28 cellular contexts compared by ENCODE assay signal in the genomic region with DNA sequence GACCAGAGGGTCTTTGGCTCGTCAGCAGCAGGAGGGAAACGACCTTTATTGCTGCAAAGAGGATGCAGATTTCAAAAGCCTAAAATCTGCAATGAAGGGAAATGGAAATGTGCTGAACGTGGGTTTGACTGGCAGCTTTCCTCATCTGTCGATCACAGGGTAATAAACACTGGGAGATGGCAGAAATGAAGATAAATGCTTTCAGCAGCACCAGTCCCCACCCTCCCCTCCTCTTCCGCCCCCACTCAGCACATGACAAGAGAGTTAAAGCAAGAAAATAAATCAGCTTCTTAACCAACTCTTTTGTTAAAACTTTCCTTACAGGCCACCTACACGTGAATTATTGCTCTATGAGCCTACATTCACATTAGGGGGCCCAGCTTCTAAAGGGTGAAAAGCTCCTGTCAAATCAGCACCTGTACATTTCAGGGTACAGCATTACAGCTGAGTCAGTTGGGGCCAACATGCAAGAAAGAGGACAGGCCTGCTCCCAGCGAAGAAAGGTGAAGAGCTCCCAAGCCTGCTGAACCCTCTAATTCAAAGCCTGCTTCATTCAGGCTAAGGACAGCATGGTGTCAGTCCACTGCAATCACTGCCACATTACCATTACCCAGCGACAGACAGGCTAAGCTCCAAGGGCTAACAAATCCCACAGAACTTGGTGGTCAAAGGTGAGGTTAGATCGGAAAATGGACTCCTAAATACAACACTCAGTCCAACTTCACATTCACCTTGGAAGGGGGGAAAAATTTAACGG.
DNase-seq lines count a peak whose midpoint lies in the region; ATAC-seq and TF ChIP-seq lines count a peak whose summit lies in the region.
"Had no signal": no experiment of that assay in that cellular context is flagged by ENCODE, and none has a peak within 500 bp of the region (broad histone marks: within the 10 kb centered on the region; RNA-seq: fewer than 3 reads in every experiment).

No MANE protein-coding gene starts in this region.

- in situ Hi-C loops in G401 (cut with HindIII; ENCODE audit: low sequenced_read_pairs): no loop called here

- H3F3A ChIP-seq in neural progenitor cell (ENCODE audit: low read depth): peaks cover 33% of the 10 kb centered on the region

- TF ChIP-seq CTCF in neural progenitor cell (IDR thresholded peaks at IDR 0.05) (no peak), esophagus squamous epithelium (IDR thresholded peaks at IDR 0.05) (no peak)

- no peaks in the 10 kb centered on the region for H3K36me3 Mint-ChIP-seq in neural progenitor cell

- intact Hi-C loops in esophagus squamous epithelium (cut with DNase I): no loop called here

- H3K27me3 Mint-ChIP-seq in neural progenitor cell (ENCODE audit: insufficient read depth, low read depth): peaks cover 2% of the 10 kb centered on the region
- H3K27me3 Mint-ChIP-seq: activated naive CD4-positive, alpha-beta T cell treated with anti-CD3 and anti-CD28 coated beads, Interleukin-2, amount 50 U/mL, for 24 hours; CD4-positive, CD25-positive, alpha-beta regulatory T cell; stimulated activated memory B cell treated with anti-CD40 and anti-IgM and Interleukin-4, amounts not matched to agents 10 μg/mL and 1 μg/mL and 100 μg/mL, for 72 hours had no signal

- no peak for ATAC-seq in GM19035 (IDR thresholded peaks at IDR 0.05; ENCODE audit: unreplicated experiment)
- ATAC-seq: stimulated activated memory B cell treated with anti-CD40 and anti-IgM and Interleukin-4, amounts not matched to agents 10 μg/mL and 1 μg/mL and 100 μg/mL, for 72 hours had no signal

- H3K4me3 Mint-ChIP-seq in neural progenitor cell: peak overlapping the region; percentile 28
- H3K4me3 Mint-ChIP-seq: activated naive CD4-positive, alpha-beta T cell treated with anti-CD3 and anti-CD28 coated beads, Interleukin-2, amount 50 U/mL, for 24 hours; CD4-positive, CD25-positive, alpha-beta regulatory T cell; stimulated activated memory B cell treated with anti-CD40 and anti-IgM and Interleukin-4, amounts not matched to agents 10 μg/mL and 1 μg/mL and 100 μg/mL, for 72 hours had no signal

- H3K27ac Mint-ChIP-seq in neural progenitor cell: peak overlapping the region; percentile 62
- H3K27ac Mint-ChIP-seq: activated naive CD4-positive, alpha-beta T cell treated with anti-CD3 and anti-CD28 coated beads, Interleukin-2, amount 50 U/mL, for 24 hours; stimulated activated memory B cell treated with anti-CD40 and anti-IgM and Interleukin-4, amounts not matched to agents 10 μg/mL and 1 μg/mL and 100 μg/mL, for 72 hours had no signal

- H3K4me1 Mint-ChIP-seq in neural progenitor cell: peaks cover 27% of the 10 kb centered on the region

- no peak overlapping the region for H3K9ac ChIP-seq in neural progenitor cell
- H3K9ac ChIP-seq: GM23248, SK-N-SH had no signal

- H4K20me1 ChIP-seq in neural progenitor cell (ENCODE audit: low read depth): peaks cover 30% of the 10 kb centered on the region

- H3K9me3 ChIP-seq in neural progenitor cell (ENCODE audit: low read depth): no peaks in the 10 kb centered on the region
- no peaks in the 10 kb centered on the region for H3K9me3 ChIP-seq in esophagus squamous epithelium
- H3K9me3 ChIP-seq: left lung, SK-N-SH, upper lobe of left lung had no signal

- H3K36me3 ChIP-seq in neural progenitor cell: no peaks in the 10 kb centered on the region
- no peaks in the 10 kb centered on the region for H3K36me3 ChIP-seq in esophagus squamous epithelium
- H3K36me3 ChIP-seq: brain microvascular endothelial cell, left lung, upper lobe of left lung had no signal

- H3K4me2 ChIP-seq in neural progenitor cell: peak overlapping the region; percentile 67
- H3K4me2 ChIP-seq: PC-9, SK-N-SH had no signal

- no peak for TF ChIP-seq POLR2A in esophagus squamous epithelium (IDR thresholded peaks at IDR 0.05)

- H3K79me2 ChIP-seq in neural progenitor cell (ENCODE audit: low read depth): peaks cover 12% of the 10 kb centered on the region

- H3K4me1 ChIP-seq in neural progenitor cell: peaks cover 33% of the 10 kb centered on the region
- H3K4me1 ChIP-seq in esophagus squamous epithelium: peaks cover 0 to 22% (median 5%) of the 10 kb centered on the region in 3 donors
- H3K4me1 ChIP-seq: upper lobe of left lung had no signal

- H3K27me3 ChIP-seq in neural progenitor cell: no peaks in the 10 kb centered on the region
- H3K27me3 ChIP-seq in esophagus squamous epithelium: no peaks in the 10 kb centered on the region
- H3K27me3 ChIP-seq: brain microvascular endothelial cell, left lung, upper lobe of left lung had no signal

- H3K4me3 ChIP-seq in neural progenitor cell: peak overlapping the region; percentile 18
- H3K4me3 ChIP-seq in esophagus squamous epithelium: no peak overlapping the region
- H3K4me3 ChIP-seq: GM23248, left lung, PC-9, upper lobe of left lung had no signal

- DNase-seq in Ammon's horn (ENCODE audit: low spot score) (peak; percentile 24), NCI-H2227 (lab: John Stamatoyannopoulos, UW; ENCODE audit: unreplicated experiment) (peak; percentile 60), caudate nucleus (lab: John Stamatoyannopoulos, UW) (peak in 39 of 61 donors; percentile 8 to 89 (median 44)), neural progenitor cell (ENCODE audit: low spot score) (peak; percentile 23), esophagus squamous epithelium (lab: John Stamatoyannopoulos, UW) (no peak), DMS53 treated with DMSO at 0.1 percent for 48 hours (lab: John Stamatoyannopoulos, UW; ENCODE audit: unreplicated experiment) (no peak), G401 (ENCODE audit: low spot score) (no peak)
- DNase-seq: activated CD4-positive, alpha-beta T cell treated with anti-CD3 and anti-CD28 coated beads, Interleukin-2, amount 50 U/mL, for 48 hours; activated CD4-positive, CD25-positive, alpha-beta regulatory T cell treated with anti-CD3 and anti-CD28 coated beads, Interleukin-2, amount 50 U/mL, for 72 hours; amniotic stem cell; brain microvascular endothelial cell; Calu3; CD4-positive, CD25-positive, alpha-beta regulatory T cell; DMS79 treated with DMSO at 0.1 percent for 48 hours; GF-D8; GM23248; KG1; NCI-H1105; NCI-H187; NCI-H2171 treated with DMSO at 0.1 percent for 48 hours; NCI-H524; PC-9; SK-N-SH had no signal

- H2AFZ ChIP-seq in neural progenitor cell (replicated peaks): no peak overlapping the region
- H2AFZ ChIP-seq: GM23248, PC-9 had no signal

- 73 to 76% methylated on average over 9 to 10 of the region's 10 CpGs for WGBS in esophagus squamous epithelium, 2 donors

- H3K9me3 Mint-ChIP-seq in neural progenitor cell: no peaks in the 10 kb centered on the region
- H3K9me3 Mint-ChIP-seq: activated naive CD4-positive, alpha-beta T cell treated with anti-CD3 and anti-CD28 coated beads, Interleukin-2, amount 50 U/mL, for 24 hours; CD4-positive, CD25-positive, alpha-beta regulatory T cell; stimulated activated memory B cell treated with anti-CD40 and anti-IgM and Interleukin-4, amounts not matched to agents 10 μg/mL and 1 μg/mL and 100 μg/mL, for 72 hours had no signal

- peak overlapping the region; percentile 62 for H3K27ac ChIP-seq in caudate nucleus (ENCODE audit: low read depth, low read length)
- H3K27ac ChIP-seq in neural progenitor cell: peak overlapping the region; percentile 61
- no peak overlapping the region for H3K27ac ChIP-seq in esophagus squamous epithelium
- H3K27ac ChIP-seq: brain microvascular endothelial cell, GM23248, PC-9, upper lobe of left lung had no signal

Comparison
In these comparisons a context has a peak if more than half of its experiments do, and no peak if none do; other contexts are left out.
1. DNase-seq: peak in Ammon's horn (single experiment), NCI-H2227 (single experiment), caudate nucleus (39 of 61) and neural progenitor cell (single experiment); none in esophagus squamous epithelium (single experiment), DMS53 treated with DMSO at 0.1 percent for 48 hours (single experiment) and G401 (single experiment).
2. H3K27ac ChIP-seq: peak in caudate nucleus (single experiment) and neural progenitor cell (single experiment); none in esophagus squamous epithelium (0 of 4).